In the genomic region with DNA sequence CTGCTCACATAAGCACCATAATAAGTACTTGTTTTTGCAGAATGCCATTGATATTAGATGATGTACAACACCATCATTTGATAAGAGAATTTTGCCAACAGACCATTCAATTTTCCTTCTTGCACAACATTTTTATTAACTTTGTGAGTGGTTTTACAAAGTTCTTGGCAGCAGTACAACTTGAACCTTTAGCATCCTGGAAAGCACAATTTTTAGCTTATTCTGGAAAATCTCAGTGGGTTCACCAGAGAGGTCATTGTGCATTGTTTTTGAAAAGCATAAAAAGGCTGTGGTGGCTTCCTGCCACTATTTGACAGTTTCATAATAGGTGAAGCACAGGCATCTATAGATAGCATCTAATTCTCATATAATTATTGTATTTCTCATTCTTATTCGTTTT, we compare ENCODE assay signal across 19 cellular contexts.
"Had no signal": no experiment of that assay in that cellular context is flagged by ENCODE, and none has a peak within 500 bp of the region (broad histone marks: within the 10 kb centered on the region; RNA-seq: fewer than 3 reads in every experiment).

No MANE protein-coding gene starts in this region.

- H3K4me3 ChIP-seq: cardiac muscle cell, tibial artery had no signal

- H3K36me3 ChIP-seq: cardiac muscle cell, tibial artery had no signal

- DNase-seq: activated CD4-positive, alpha-beta T cell treated with anti-CD3 and anti-CD28 coated beads, Interleukin-2, amount 50 U/mL, for 1 hour; activated CD4-positive, CD25-positive, alpha-beta regulatory T cell treated with anti-CD3 and anti-CD28 coated beads, Interleukin-2, amount 50 U/mL, for 72 hours; activated CD8-positive, alpha-beta memory T cell treated with anti-CD3 and anti-CD28 coated beads for 24 hours; activated gamma-delta T cell; activated T-cell treated with anti-CD3 and anti-CD28 coated beads, Interleukin-2, amount 50 U/mL, for 72 hours; foreskin keratinocyte; glutamatergic neuron; hippocampal formation; islet precursor cell; posterior cingulate gyrus; stimulated activated CD4-positive, alpha-beta T cell treated with anti-CD3 and anti-CD28 coated beads, Interleukin-2, amount 100 ng/mL, for 24 hours; stimulated activated naive CD4-positive, alpha-beta T cell treated with Interleukin-2 at 50 U/mL for 16 hours; substantia nigra; T-helper 17 cell; tibial artery had no signal

- H3K27ac ChIP-seq: cardiac muscle cell, foreskin keratinocyte, tibial artery, VCaP had no signal

- H3K27me3 ChIP-seq: cardiac muscle cell, foreskin keratinocyte, tibial artery had no signal

- H3K4me1 ChIP-seq: foreskin keratinocyte, tibial artery had no signal

- ATAC-seq: activated T-cell treated with anti-CD3 and anti-CD28 coated beads, Interleukin-2, amount 50 U/mL, for 72 hours; esophagus mucosa; foreskin keratinocyte; natural killer cell treated with Interleukin-12 subunit alpha and Interleukin-12 subunit beta and Interleukin-15 and Interleukin-18, amount 100 ng/mL, for 72 hours; T-helper 17 cell had no signal
